ENCODE assay signal across 1 cellular context in the genomic region with DNA sequence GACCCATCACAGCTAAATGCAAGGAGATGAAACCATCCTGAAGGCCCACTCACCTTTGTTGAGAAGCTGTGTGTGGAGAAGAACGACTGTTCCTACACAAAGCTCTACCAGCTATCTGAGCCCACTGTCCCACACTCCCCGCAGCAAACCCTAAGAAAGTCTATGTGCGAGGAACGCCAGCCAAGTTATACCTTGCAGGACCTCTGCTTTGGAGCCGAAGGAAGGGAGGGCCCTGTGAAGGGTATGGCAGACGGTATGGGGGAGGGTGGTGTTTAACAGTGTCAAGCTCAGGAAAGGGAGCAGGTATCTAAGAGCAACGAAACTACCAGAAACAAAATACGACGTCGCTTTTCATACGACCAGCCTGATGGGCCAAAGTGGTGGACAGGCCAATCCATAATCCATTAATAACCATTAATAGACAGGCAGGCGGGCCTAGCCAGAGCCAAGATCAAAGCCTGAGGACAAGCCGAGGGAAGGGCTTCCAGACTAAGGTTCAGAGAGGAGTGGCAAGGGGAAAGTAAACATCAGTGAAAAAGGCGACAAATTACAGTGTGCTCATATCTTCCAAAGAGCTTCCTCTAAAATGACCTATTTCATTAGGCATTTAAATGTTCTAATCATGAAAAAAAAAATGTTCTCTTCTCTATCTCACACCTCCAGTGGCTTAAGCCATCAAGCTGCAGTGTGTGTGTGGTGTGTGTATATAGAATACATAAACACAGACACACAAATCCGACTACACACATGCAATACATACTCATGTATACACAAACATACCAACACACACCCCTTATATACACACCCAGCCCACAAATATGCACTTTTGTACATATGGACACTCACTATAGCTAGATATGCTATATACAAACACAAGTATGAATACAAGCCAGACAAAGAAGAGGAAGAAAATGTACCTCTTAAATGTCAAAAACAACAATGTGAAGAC.
A peak's percentile ranks its signal among the peaks of the same experiment; 100 is the strongest.
TF ChIP-seq lines count a peak whose summit lies in the region.

No MANE protein-coding gene starts in this region.

TF ChIP-seq in HepG2, 621 proteins besides CTCF, POLR2A, EP300 and RAD21 (continued from another document):
- TF ChIP-seq, protein P1, sequence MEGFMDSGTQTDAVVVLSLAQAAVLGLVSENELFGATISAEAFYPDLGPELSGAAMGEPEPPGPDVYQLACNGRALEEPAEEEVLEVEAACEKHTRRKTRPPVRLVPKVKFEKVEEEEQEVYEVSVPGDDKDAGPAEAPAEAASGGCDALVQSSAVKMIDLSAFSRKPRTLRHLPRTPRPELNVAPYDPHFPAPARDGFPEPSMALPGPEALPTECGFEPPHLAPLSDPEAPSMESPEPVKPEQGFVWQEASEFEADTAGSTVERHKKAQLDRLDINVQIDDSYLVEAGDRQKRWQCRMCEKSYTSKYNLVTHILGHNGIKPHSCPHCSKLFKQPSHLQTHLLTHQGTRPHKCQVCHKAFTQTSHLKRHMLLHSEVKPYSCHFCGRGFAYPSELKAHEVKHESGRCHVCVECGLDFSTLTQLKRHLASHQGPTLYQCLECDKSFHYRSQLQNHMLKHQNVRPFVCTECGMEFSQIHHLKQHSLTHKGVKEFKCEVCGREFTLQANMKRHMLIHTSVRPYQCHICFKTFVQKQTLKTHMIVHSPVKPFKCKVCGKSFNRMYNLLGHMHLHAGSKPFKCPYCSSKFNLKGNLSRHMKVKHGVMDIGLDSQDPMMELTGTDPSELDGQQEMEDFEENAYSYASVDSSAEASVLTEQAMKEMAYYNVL (CRISPR knock-in tag; IDR thresholded peaks at IDR 0.05; ENCODE audit: borderline replicate concordance): peak; percentile 16; the same call in 1 of the 2 replicates
- TF ChIP-seq ZMYM3 (CRISPR knock-in tag; IDR thresholded peaks at IDR 0.05): peak; percentile 25; the same call in 1 of the 2 replicates
- no peak for TF ChIP-seq SKI (IDR thresholded peaks at IDR 0.05; ENCODE audit: partially characterized antibody)
- no peak for TF ChIP-seq IRX3 (CRISPR knock-in tag; IDR thresholded peaks at IDR 0.05; ENCODE audit: borderline replicate concordance, low read depth)
- no peak for TF ChIP-seq PTBP1 (IDR thresholded peaks at IDR 0.05; ENCODE audit: low read depth, low read length, poor library complexity, severe bottlenecking)
- TF ChIP-seq, protein P2, sequence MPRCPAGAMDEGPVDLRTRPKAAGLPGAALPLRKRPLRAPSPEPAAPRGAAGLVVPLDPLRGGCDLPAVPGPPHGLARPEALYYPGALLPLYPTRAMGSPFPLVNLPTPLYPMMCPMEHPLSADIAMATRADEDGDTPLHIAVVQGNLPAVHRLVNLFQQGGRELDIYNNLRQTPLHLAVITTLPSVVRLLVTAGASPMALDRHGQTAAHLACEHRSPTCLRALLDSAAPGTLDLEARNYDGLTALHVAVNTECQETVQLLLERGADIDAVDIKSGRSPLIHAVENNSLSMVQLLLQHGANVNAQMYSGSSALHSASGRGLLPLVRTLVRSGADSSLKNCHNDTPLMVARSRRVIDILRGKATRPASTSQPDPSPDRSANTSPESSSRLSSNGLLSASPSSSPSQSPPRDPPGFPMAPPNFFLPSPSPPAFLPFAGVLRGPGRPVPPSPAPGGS (CRISPR knock-in tag; IDR thresholded peaks at IDR 0.05): 0 out of 2 replicates have a peak, but pooled peaks have one; percentile 22
- TF ChIP-seq NCOR1 (IDR thresholded peaks at IDR 0.05; ENCODE audit: borderline replicate concordance, low read length): peak; percentile 77; the same call in 1 of the 2 replicates
- TF ChIP-seq ZNF331 (CRISPR knock-in tag; IDR thresholded peaks at IDR 0.05): 0 out of 2 replicates have a peak, but pooled peaks have one; percentile 27
- no peak for TF ChIP-seq DMTF1 (CRISPR knock-in tag; IDR thresholded peaks at IDR 0.05)
- TF ChIP-seq HOXA5 (CRISPR knock-in tag; IDR thresholded peaks at IDR 0.05): peak; percentile 74; the same call in 1 of the 2 replicates
- TF ChIP-seq RARA (CRISPR knock-in tag; IDR thresholded peaks at IDR 0.05): peak; percentile 37
- peak; percentile 80 for TF ChIP-seq HNF4A (CRISPR knock-in tag; IDR thresholded peaks at IDR 0.05)
- TF ChIP-seq FOXO1 (CRISPR knock-in tag; IDR thresholded peaks at IDR 0.05): peak; percentile 44; the same call in 1 of the 2 replicates
- TF ChIP-seq ZNF383 (CRISPR knock-in tag; IDR thresholded peaks at IDR 0.05; ENCODE audit: borderline replicate concordance): no peak
- 0 out of 2 replicates have a peak, but pooled peaks have one; percentile 20 for TF ChIP-seq NCOA2 (CRISPR knock-in tag; IDR thresholded peaks at IDR 0.05)
- TF ChIP-seq TCF7 (IDR thresholded peaks at IDR 0.05; ENCODE audit: low read depth): peak; percentile 89
- peak; percentile 9; the same call in 1 of the 2 replicates for TF ChIP-seq HNF4G (IDR thresholded peaks at IDR 0.05; ENCODE audit: borderline replicate concordance, low read depth, low read length)
- TF ChIP-seq HNF4G (CRISPR knock-in tag; IDR thresholded peaks at IDR 0.05; ENCODE audit: borderline replicate concordance, low read depth): no peak
- TF ChIP-seq KLF12 (CRISPR knock-in tag; IDR thresholded peaks at IDR 0.05; ENCODE audit: borderline replicate concordance): no peak
- no peak for TF ChIP-seq POLR2G (IDR thresholded peaks at IDR 0.05; ENCODE audit: low read depth, low read length)
- 0 out of 2 replicates have a peak, but pooled peaks have one; percentile 40 for TF ChIP-seq ZNF451 (CRISPR knock-in tag; IDR thresholded peaks at IDR 0.05)
- TF ChIP-seq, protein P3, sequence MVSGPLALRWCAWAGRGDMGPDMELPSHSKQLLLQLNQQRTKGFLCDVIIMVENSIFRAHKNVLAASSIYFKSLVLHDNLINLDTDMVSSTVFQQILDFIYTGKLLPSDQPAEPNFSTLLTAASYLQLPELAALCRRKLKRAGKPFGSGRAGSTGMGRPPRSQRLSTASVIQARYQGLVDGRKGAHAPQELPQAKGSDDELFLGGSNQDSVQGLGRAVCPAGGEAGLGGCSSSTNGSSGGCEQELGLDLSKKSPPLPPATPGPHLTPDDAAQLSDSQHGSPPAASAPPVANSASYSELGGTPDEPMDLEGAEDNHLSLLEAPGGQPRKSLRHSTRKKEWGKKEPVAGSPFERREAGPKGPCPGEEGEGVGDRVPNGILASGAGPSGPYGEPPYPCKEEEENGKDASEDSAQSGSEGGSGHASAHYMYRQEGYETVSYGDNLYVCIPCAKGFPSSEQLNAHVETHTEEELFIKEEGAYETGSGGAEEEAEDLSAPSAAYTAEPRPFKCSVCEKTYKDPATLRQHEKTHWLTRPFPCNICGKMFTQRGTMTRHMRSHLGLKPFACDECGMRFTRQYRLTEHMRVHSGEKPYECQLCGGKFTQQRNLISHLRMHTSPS (CRISPR knock-in tag; IDR thresholded peaks at IDR 0.05; ENCODE audit: low read depth): peak; percentile 18; the same call in 1 of the 2 replicates
- TF ChIP-seq ZNF775 (CRISPR knock-in tag; IDR thresholded peaks at IDR 0.05; ENCODE audit: borderline replicate concordance): no peak
- peak; percentile 88 for TF ChIP-seq ONECUT2 (CRISPR knock-in tag; IDR thresholded peaks at IDR 0.05)
- TF ChIP-seq RFXANK (CRISPR knock-in tag; IDR thresholded peaks at IDR 0.05): no peak
- TF ChIP-seq, protein P4, sequence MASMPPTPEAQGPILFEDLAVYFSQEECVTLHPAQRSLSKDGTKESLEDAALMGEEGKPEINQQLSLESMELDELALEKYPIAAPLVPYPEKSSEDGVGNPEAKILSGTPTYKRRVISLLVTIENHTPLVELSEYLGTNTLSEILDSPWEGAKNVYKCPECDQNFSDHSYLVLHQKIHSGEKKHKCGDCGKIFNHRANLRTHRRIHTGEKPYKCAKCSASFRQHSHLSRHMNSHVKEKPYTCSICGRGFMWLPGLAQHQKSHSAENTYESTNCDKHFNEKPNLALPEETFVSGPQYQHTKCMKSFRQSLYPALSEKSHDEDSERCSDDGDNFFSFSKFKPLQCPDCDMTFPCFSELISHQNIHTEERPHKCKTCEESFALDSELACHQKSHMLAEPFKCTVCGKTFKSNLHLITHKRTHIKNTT (CRISPR knock-in tag; IDR thresholded peaks at IDR 0.05): no peak
- TF ChIP-seq HOXD1 (CRISPR knock-in tag; IDR thresholded peaks at IDR 0.05): peak; percentile 87; the same call in 1 of the 2 replicates
- TF ChIP-seq ZNF816 (CRISPR knock-in tag; IDR thresholded peaks at IDR 0.05; ENCODE audit: borderline replicate concordance): no peak
- peak; percentile 27; the same call in 1 of the 2 replicates for TF ChIP-seq ZNF687 (CRISPR knock-in tag; IDR thresholded peaks at IDR 0.05)
- TF ChIP-seq, protein P5, sequence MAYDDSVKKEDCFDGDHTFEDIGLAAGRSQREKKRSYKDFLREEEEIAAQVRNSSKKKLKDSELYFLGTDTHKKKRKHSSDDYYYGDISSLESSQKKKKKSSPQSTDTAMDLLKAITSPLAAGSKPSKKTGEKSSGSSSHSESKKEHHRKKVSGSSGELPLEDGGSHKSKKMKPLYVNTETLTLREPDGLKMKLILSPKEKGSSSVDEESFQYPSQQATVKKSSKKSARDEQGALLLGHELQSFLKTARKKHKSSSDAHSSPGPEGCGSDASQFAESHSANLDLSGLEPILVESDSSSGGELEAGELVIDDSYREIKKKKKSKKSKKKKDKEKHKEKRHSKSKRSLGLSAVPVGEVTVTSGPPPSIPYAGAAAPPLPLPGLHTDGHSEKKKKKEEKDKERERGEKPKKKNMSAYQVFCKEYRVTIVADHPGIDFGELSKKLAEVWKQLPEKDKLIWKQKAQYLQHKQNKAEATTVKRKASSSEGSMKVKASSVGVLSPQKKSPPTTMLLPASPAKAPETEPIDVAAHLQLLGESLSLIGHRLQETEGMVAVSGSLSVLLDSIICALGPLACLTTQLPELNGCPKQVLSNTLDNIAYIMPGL (CRISPR knock-in tag; IDR thresholded peaks at IDR 0.05; ENCODE audit: borderline replicate concordance in 1 of 2, low read depth in 1 of 2): peak in 1 of 2 experiments; percentile 10; a peak in 1 of 4 replicates
- peak; percentile 85 for TF ChIP-seq FOXA1 (IDR thresholded peaks at IDR 0.05)
- peak; percentile 65 for TF ChIP-seq FOXA1 (CRISPR knock-in tag; IDR thresholded peaks at IDR 0.05)
- TF ChIP-seq ZNF274 (CRISPR knock-in tag; IDR thresholded peaks at IDR 0.05): peak; percentile 63; the same call in 1 of the 2 replicates
- TF ChIP-seq ZNF598 (CRISPR knock-in tag; IDR thresholded peaks at IDR 0.05; ENCODE audit: borderline replicate concordance): peak; percentile 74; the same call in 1 of the 2 replicates
- no peak for TF ChIP-seq ZNF737 (CRISPR knock-in tag; IDR thresholded peaks at IDR 0.05; ENCODE audit: borderline replicate concordance)
- TF ChIP-seq, protein P6, sequence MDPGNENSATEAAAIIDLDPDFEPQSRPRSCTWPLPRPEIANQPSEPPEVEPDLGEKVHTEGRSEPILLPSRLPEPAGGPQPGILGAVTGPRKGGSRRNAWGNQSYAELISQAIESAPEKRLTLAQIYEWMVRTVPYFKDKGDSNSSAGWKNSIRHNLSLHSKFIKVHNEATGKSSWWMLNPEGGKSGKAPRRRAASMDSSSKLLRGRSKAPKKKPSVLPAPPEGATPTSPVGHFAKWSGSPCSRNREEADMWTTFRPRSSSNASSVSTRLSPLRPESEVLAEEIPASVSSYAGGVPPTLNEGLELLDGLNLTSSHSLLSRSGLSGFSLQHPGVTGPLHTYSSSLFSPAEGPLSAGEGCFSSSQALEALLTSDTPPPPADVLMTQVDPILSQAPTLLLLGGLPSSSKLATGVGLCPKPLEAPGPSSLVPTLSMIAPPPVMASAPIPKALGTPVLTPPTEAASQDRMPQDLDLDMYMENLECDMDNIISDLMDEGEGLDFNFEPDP (CRISPR knock-in tag; conservative IDR thresholded peaks at IDR 0.05): no peak
